ENCODE assay signal across 11 cellular contexts in genomic region chr5:148401604-148402003, GRCh38. TPM values are rescaled to one million over a fixed set of nuclear protein-coding genes. Genes with fewer than 3 reads are reported as not detected.
DNase-seq lines count a peak whose midpoint lies in the region; ATAC-seq and TF ChIP-seq lines count a peak whose summit lies in the region.
"Had no signal": no experiment of that assay in that cellular context is flagged by ENCODE, and none has a peak within 500 bp of the region (broad histone marks: within the 10 kb centered on the region; RNA-seq: fewer than 3 reads in every experiment).

No MANE protein-coding gene starts in this region.

- no peaks in the 10 kb centered on the region for H3K9me3 Mint-ChIP-seq in activated CD8-positive, alpha-beta T cell treated with anti-CD3 and anti-CD28 coated beads for 36 hours
- no peaks in the 10 kb centered on the region for H3K9me3 Mint-ChIP-seq in activated CD8-positive, alpha-beta T cell treated with anti-CD3 and anti-CD28 coated beads, Interleukin-2, amount 10 ng/mL, durations not matched to agents 7 days and 5 days (ENCODE audit: insufficient read depth)

- no peak overlapping the region for H3K27ac ChIP-seq in right cardiac atrium (ENCODE audit: low read length)

- no peak overlapping the region for H3K4me3 Mint-ChIP-seq in activated CD8-positive, alpha-beta T cell treated with anti-CD3 and anti-CD28 coated beads for 36 hours
- no peak overlapping the region for H3K4me3 Mint-ChIP-seq in activated CD8-positive, alpha-beta T cell treated with anti-CD3 and anti-CD28 coated beads, Interleukin-2, amount 10 ng/mL, durations not matched to agents 7 days and 5 days
- H3K4me3 Mint-ChIP-seq in T-helper 17 cell: no peak overlapping the region

- H3K36me3 Mint-ChIP-seq in activated CD8-positive, alpha-beta T cell treated with anti-CD3 and anti-CD28 coated beads for 36 hours (ENCODE audit: low read depth): peaks cover 61% of the 10 kb centered on the region
- H3K36me3 Mint-ChIP-seq in activated CD8-positive, alpha-beta T cell treated with anti-CD3 and anti-CD28 coated beads, Interleukin-2, amount 10 ng/mL, durations not matched to agents 7 days and 5 days (ENCODE audit: low read depth): peaks cover 65% of the 10 kb centered on the region
- H3K36me3 Mint-ChIP-seq in T-helper 17 cell (ENCODE audit: low read depth): peaks cover 16% of the 10 kb centered on the region

- TF ChIP-seq CTCF in activated CD8-positive, alpha-beta T cell treated with anti-CD3 and anti-CD28 coated beads for 36 hours (IDR thresholded peaks at IDR 0.05): no peak

- DNase-seq in activated CD8-positive, alpha-beta T cell treated with anti-CD3 and anti-CD28 coated beads for 36 hours: no peak
- DNase-seq in activated CD8-positive, alpha-beta T cell treated with anti-CD3 and anti-CD28 coated beads, Interleukin-2, amount 10 ng/mL, durations not matched to agents 7 days and 5 days: no peak
- DNase-seq in T-helper 17 cell (no peak), right cardiac atrium (no peak), stromal cell of bone marrow (ENCODE audit: low read depth) (peak; percentile 20), GOT3 (lab: John Stamatoyannopoulos, UW) (no peak)
- DNase-seq in effector CD8-positive, alpha-beta T cell (lab: John Stamatoyannopoulos, UW): no peak
- DNase-seq: mesendoderm, NCI-H187 had no signal

- WGBS in right cardiac atrium: 56% methylated on average over 2 of the region's 2 CpGs

- H3K4me3 ChIP-seq in right cardiac atrium (ENCODE audit: low read length): no peak overlapping the region
- H3K4me3 ChIP-seq: skin epidermis had no signal

- no peaks in the 10 kb centered on the region for H3K27me3 Mint-ChIP-seq in activated CD8-positive, alpha-beta T cell treated with anti-CD3 and anti-CD28 coated beads for 36 hours
- H3K27me3 Mint-ChIP-seq in activated CD8-positive, alpha-beta T cell treated with anti-CD3 and anti-CD28 coated beads, Interleukin-2, amount 10 ng/mL, durations not matched to agents 7 days and 5 days (ENCODE audit: low read depth): no peaks in the 10 kb centered on the region
- H3K27me3 Mint-ChIP-seq in T-helper 17 cell: no peaks in the 10 kb centered on the region

- H3K4me1 Mint-ChIP-seq in activated CD8-positive, alpha-beta T cell treated with anti-CD3 and anti-CD28 coated beads for 36 hours (ENCODE audit: low read depth): peaks cover 40% of the 10 kb centered on the region
- H3K4me1 Mint-ChIP-seq in activated CD8-positive, alpha-beta T cell treated with anti-CD3 and anti-CD28 coated beads, Interleukin-2, amount 10 ng/mL, durations not matched to agents 7 days and 5 days (ENCODE audit: low read depth): peaks cover 5% of the 10 kb centered on the region
- H3K4me1 Mint-ChIP-seq in T-helper 17 cell: peaks cover 39% of the 10 kb centered on the region

- H3K27ac Mint-ChIP-seq in activated CD8-positive, alpha-beta T cell treated with anti-CD3 and anti-CD28 coated beads for 36 hours: peak overlapping the region; percentile 79
- no peak overlapping the region for H3K27ac Mint-ChIP-seq in activated CD8-positive, alpha-beta T cell treated with anti-CD3 and anti-CD28 coated beads, Interleukin-2, amount 10 ng/mL, durations not matched to agents 7 days and 5 days
- H3K27ac Mint-ChIP-seq in T-helper 17 cell: peak overlapping the region; percentile 74

- intact Hi-C loops in activated CD8-positive, alpha-beta T cell treated with anti-CD3 and anti-CD28 coated beads for 36 hours (cut with micrococcal nuclease): no loop called here
- intact Hi-C loops in right cardiac atrium (cut with DNase I): no loop called here

- H3K9me3 ChIP-seq in T-helper 17 cell (ENCODE audit: control insufficient read depth, low read length, poor library complexity, severe bottlenecking): no peaks in the 10 kb centered on the region
- no peaks in the 10 kb centered on the region for H3K9me3 ChIP-seq in right cardiac atrium (ENCODE audit: control insufficient read depth, low read length)

- H3K4me1 ChIP-seq in right cardiac atrium (ENCODE audit: control insufficient read depth, insufficient read depth, low read length): peaks cover 2% of the 10 kb centered on the region

- peak; percentile 37 for ATAC-seq in activated CD8-positive, alpha-beta T cell treated with anti-CD3 and anti-CD28 coated beads for 36 hours
- no peak for ATAC-seq in activated CD8-positive, alpha-beta T cell treated with anti-CD3 and anti-CD28 coated beads, Interleukin-2, amount 10 ng/mL, durations not matched to agents 7 days and 5 days
- ATAC-seq in T-helper 17 cell (no peak), right cardiac atrium (peak; percentile 42 to 56), GM18505 (IDR thresholded peaks at IDR 0.05; ENCODE audit: unreplicated experiment) (no peak)

- CTCF ChIA-PET in activated CD8-positive, alpha-beta T cell treated with anti-CD3 and anti-CD28 coated beads for 36 hours (lab: Charles Lee): interaction anchor here (0.9 to 1.5 kb wide), 6 partner anchors 9 to 329 kb away, joined by 3 to 4 read pairs (median 4); no protein-coding TSS in a partner anchor
- CTCF ChIA-PET in activated CD8-positive, alpha-beta T cell treated with anti-CD3 and anti-CD28 coated beads, Interleukin-2, amount 10 ng/mL, durations not matched to agents 7 days and 5 days (lab: Charles Lee): interaction anchor here (1.9 kb wide), 1 partner anchor 329 kb away, joined by 9 read pairs; no protein-coding TSS in a partner anchor

- no peak for TF ChIP-seq POLR2A in GM18505 (IDR thresholded peaks at IDR 0.05; ENCODE audit: borderline replicate concordance, extremely low read depth, insufficient read depth, insufficient read length)

- H3K27me3 ChIP-seq in right cardiac atrium (ENCODE audit: control insufficient read depth, insufficient read depth): no peaks in the 10 kb centered on the region

- POLR2A ChIA-PET in activated CD8-positive, alpha-beta T cell treated with anti-CD3 and anti-CD28 coated beads for 36 hours (lab: Charles Lee): interaction anchor here (0.8 kb wide), 1 partner anchor 31 kb away, joined by 3 read pairs; no protein-coding TSS in a partner anchor
- POLR2A ChIA-PET in activated CD8-positive, alpha-beta T cell treated with anti-CD3 and anti-CD28 coated beads, Interleukin-2, amount 10 ng/mL, durations not matched to agents 7 days and 5 days (lab: Charles Lee): interaction anchor here (2.0 kb wide), 1 partner anchor 18 kb away, joined by 7 read pairs; the partner anchor contains the start of gene FBXO38

RNA-seq across cellular contexts. Expression of gene FBXO38, which starts 17.8 kb away (rescaled TPM):
- 10 to 100 TPM; 38.0 to 39.6 TPM for total RNA-seq in activated CD8-positive, alpha-beta T cell treated with anti-CD3 and anti-CD28 coated beads for 36 hours
- 10 to 100 TPM; 37.4 to 47.6 TPM for total RNA-seq in activated CD8-positive, alpha-beta T cell treated with anti-CD3 and anti-CD28 coated beads, Interleukin-2, amount 10 ng/mL, durations not matched to agents 7 days and 5 days
- total RNA-seq in T-helper 17 cell: 10 to 100 TPM; 51.2 to 51.7 TPM
- total RNA-seq in right cardiac atrium: 10 to 100 TPM; 36.1 to 44.2 (median 42.7) TPM
- polyA plus RNA-seq in right cardiac atrium: 17.0 TPM

Comparison
In these comparisons a context has a peak if more than half of its experiments do, and no peak if none do; other contexts are left out.
1. ATAC-seq: peak in activated CD8-positive, alpha-beta T cell treated with anti-CD3 and anti-CD28 coated beads for 36 hours (single experiment) and right cardiac atrium (2 of 2); none in activated CD8-positive, alpha-beta T cell treated with anti-CD3 and anti-CD28 coated beads, Interleukin-2, amount 10 ng/mL, durations not matched to agents 7 days and 5 days (single experiment), T-helper 17 cell (single experiment) and GM18505 (single experiment).